In genomic region chr12:102095677-102096263, GRCh38 we compare ENCODE assay signal across 9 cellular contexts. TPM values are rescaled to one million over a fixed set of nuclear protein-coding genes. Genes with fewer than 3 reads are reported as not detected.
A peak's percentile ranks its signal among the peaks of the same experiment; 100 is the strongest.
DNase-seq lines count a peak whose midpoint lies in the region; ATAC-seq and TF ChIP-seq lines count a peak whose summit lies in the region.
"Had no signal": no experiment of that assay in that cellular context is flagged by ENCODE, and none has a peak within 500 bp of the region (broad histone marks: within the 10 kb centered on the region; RNA-seq: fewer than 3 reads in every experiment).

No MANE protein-coding gene starts in this region.

- H3K9ac ChIP-seq in neural progenitor cell: no peak overlapping the region

- H3K4me3 Mint-ChIP-seq in chondrocyte (ENCODE audit: unreplicated experiment): no peak overlapping the region
- H3K4me3 Mint-ChIP-seq in neural progenitor cell: no peak overlapping the region
- no peak overlapping the region for H3K4me3 Mint-ChIP-seq in activated CD4-positive, alpha-beta memory T cell treated with anti-CD3 and anti-CD28 coated beads, Interleukin-2, amount 10 ng/mL, durations not matched to agents 7 days and 5 days

- H3K4me2 ChIP-seq in neural progenitor cell: no peak overlapping the region

- no peak overlapping the region for H3K27ac ChIP-seq in neural progenitor cell
- H3K27ac ChIP-seq in thyroid gland: no peak overlapping the region
- H3K27ac ChIP-seq: SJCRH30 had no signal

- DNase-seq in DMS153 (lab: John Stamatoyannopoulos, UW) (peak; percentile 2), NCI-H446 treated with DMSO at 0.1 percent for 48 hours (lab: John Stamatoyannopoulos, UW) (peak; percentile 13), chondrocyte (ENCODE audit: low spot score) (no peak), neural progenitor cell (ENCODE audit: low spot score) (peak; percentile 5), HK-2 (ENCODE audit: unreplicated experiment) (no peak), thyroid gland (no peak)
- no peak for DNase-seq in activated CD4-positive, alpha-beta memory T cell treated with anti-CD3 and anti-CD28 coated beads, Interleukin-2, amount 10 ng/mL, durations not matched to agents 7 days and 5 days

- H3K9me3 Mint-ChIP-seq in chondrocyte (ENCODE audit: low read depth) (no peaks in the 10 kb centered on the region), neural progenitor cell (peaks cover 2% of the 10 kb centered on the region)
- no peaks in the 10 kb centered on the region for H3K9me3 Mint-ChIP-seq in activated CD4-positive, alpha-beta memory T cell treated with anti-CD3 and anti-CD28 coated beads, Interleukin-2, amount 10 ng/mL, durations not matched to agents 7 days and 5 days

- peaks cover 9% of the 10 kb centered on the region for H3K36me3 ChIP-seq in neural progenitor cell
- H3K36me3 ChIP-seq in thyroid gland: peaks cover 0 to 4% of the 10 kb centered on the region in 2 donors

- H3K4me1 ChIP-seq in neural progenitor cell (no peaks in the 10 kb centered on the region), thyroid gland (no peaks in the 10 kb centered on the region)

- H3K9me3 ChIP-seq in neural progenitor cell (ENCODE audit: low read depth) (no peaks in the 10 kb centered on the region), thyroid gland (no peaks in the 10 kb centered on the region)
- H3K9me3 ChIP-seq: SJCRH30 had no signal

- H3K36me3 Mint-ChIP-seq in chondrocyte (ENCODE audit: low read depth) (peaks cover 10% of the 10 kb centered on the region), neural progenitor cell (peaks cover 4% of the 10 kb centered on the region)
- H3K36me3 Mint-ChIP-seq in activated CD4-positive, alpha-beta memory T cell treated with anti-CD3 and anti-CD28 coated beads, Interleukin-2, amount 10 ng/mL, durations not matched to agents 7 days and 5 days (ENCODE audit: low read depth): peaks cover 20% of the 10 kb centered on the region

- TF ChIP-seq POLR2A in thyroid gland (IDR thresholded peaks at IDR 0.05): no peak

- no peak overlapping the region for H2AFZ ChIP-seq in neural progenitor cell (replicated peaks)

- no peak overlapping the region for H3K4me3 ChIP-seq in neural progenitor cell
- no peak overlapping the region for H3K4me3 ChIP-seq in thyroid gland (replicated peaks in 1 of 3)
- H3K4me3 ChIP-seq: SJCRH30 had no signal

- H3K27ac Mint-ChIP-seq in chondrocyte (ENCODE audit: unreplicated experiment) (no peak overlapping the region), neural progenitor cell (no peak overlapping the region)
- no peak overlapping the region for H3K27ac Mint-ChIP-seq in activated CD4-positive, alpha-beta memory T cell treated with anti-CD3 and anti-CD28 coated beads, Interleukin-2, amount 10 ng/mL, durations not matched to agents 7 days and 5 days

- H4K20me1 ChIP-seq in neural progenitor cell (ENCODE audit: low read depth): no peaks in the 10 kb centered on the region

- H3K4me1 Mint-ChIP-seq in chondrocyte (ENCODE audit: low read depth) (peaks cover 25% of the 10 kb centered on the region), neural progenitor cell (no peaks in the 10 kb centered on the region)
- peaks cover 4% of the 10 kb centered on the region for H3K4me1 Mint-ChIP-seq in activated CD4-positive, alpha-beta memory T cell treated with anti-CD3 and anti-CD28 coated beads, Interleukin-2, amount 10 ng/mL, durations not matched to agents 7 days and 5 days

- H3K27me3 ChIP-seq in neural progenitor cell: no peaks in the 10 kb centered on the region
- H3K27me3 ChIP-seq in thyroid gland: no peaks in the 10 kb centered on the region
- H3K27me3 ChIP-seq: SJCRH30 had no signal

- POLR2A ChIA-PET in activated CD4-positive, alpha-beta memory T cell treated with anti-CD3 and anti-CD28 coated beads, Interleukin-2, amount 10 ng/mL, durations not matched to agents 7 days and 5 days (lab: Charles Lee): no interaction called here

- ATAC-seq in GM21717 (IDR thresholded peaks at IDR 0.05; ENCODE audit: unreplicated experiment): peak; percentile 63

- CTCF ChIA-PET in activated CD4-positive, alpha-beta memory T cell treated with anti-CD3 and anti-CD28 coated beads, Interleukin-2, amount 10 ng/mL, durations not matched to agents 7 days and 5 days (lab: Charles Lee): interaction anchor here (1.0 to 1.3 kb wide), 2 partner anchors 14 to 448 kb away, joined by 3 read pairs; no protein-coding TSS in a partner anchor

- no peaks in the 10 kb centered on the region for H3K27me3 Mint-ChIP-seq in chondrocyte (ENCODE audit: low read depth)
- peaks cover 2% of the 10 kb centered on the region for H3K27me3 Mint-ChIP-seq in neural progenitor cell (ENCODE audit: insufficient read depth, low read depth)
- no peaks in the 10 kb centered on the region for H3K27me3 Mint-ChIP-seq in activated CD4-positive, alpha-beta memory T cell treated with anti-CD3 and anti-CD28 coated beads, Interleukin-2, amount 10 ng/mL, durations not matched to agents 7 days and 5 days

- TF ChIP-seq CTCF in chondrocyte (IDR thresholded peaks at IDR 0.05): peak; percentile 85
- TF ChIP-seq CTCF in neural progenitor cell (IDR thresholded peaks at IDR 0.05): peak; percentile 45
- TF ChIP-seq CTCF in thyroid gland (IDR thresholded peaks at IDR 0.05): peak in 3 of 6 experiments; percentile 41 to 48 (median 43)

- no peaks in the 10 kb centered on the region for H3K79me2 ChIP-seq in neural progenitor cell (ENCODE audit: low read depth)

- no peaks in the 10 kb centered on the region for H3F3A ChIP-seq in neural progenitor cell (ENCODE audit: low read depth)

- 90% methylated on average over 2 of the region's 2 CpGs for WGBS in thyroid gland, 2 donors

- intact Hi-C loops in thyroid gland (cut with DNase I): no loop called here

RNA-seq across cellular contexts. Expression of gene NUP37, which starts 24.1 kb away (rescaled TPM):
- total RNA-seq in chondrocyte: 17.7 to 25.9 TPM (median 19.7 TPM) in 3 replicates
- 72.8 and 141 TPM in 2 replicates for total RNA-seq in neural progenitor cell (ENCODE audit: low replicate concordance)
- total RNA-seq in thyroid gland: 10 to 100 TPM; 20.8 to 27.9 (median 24.6) TPM
- 10 to 100 TPM; 59.9 to 65.9 TPM for total RNA-seq in activated CD4-positive, alpha-beta memory T cell treated with anti-CD3 and anti-CD28 coated beads, Interleukin-2, amount 10 ng/mL, durations not matched to agents 7 days and 5 days

RNA-seq across cellular contexts. Expression of gene PARPBP, which starts 24.2 kb away (rescaled TPM):
- total RNA-seq in chondrocyte: 3.8 to 5.2 TPM (median 3.9 TPM) in 3 replicates
- total RNA-seq in neural progenitor cell (ENCODE audit: low replicate concordance): 53.1 and 79.8 TPM in 2 replicates
- 1 to 10 TPM in 3 of 4 donors, under 1 TPM in 1; 0.98 to 3.9 (median 2.5) TPM for total RNA-seq in thyroid gland
- total RNA-seq in activated CD4-positive, alpha-beta memory T cell treated with anti-CD3 and anti-CD28 coated beads, Interleukin-2, amount 10 ng/mL, durations not matched to agents 7 days and 5 days: 10 to 100 TPM; 18.8 to 25.3 TPM

RNA-seq across cellular contexts. Expression of gene WASHC3, which starts 34.0 kb away (rescaled TPM):
- total RNA-seq in chondrocyte (30.6 to 33.6 TPM (median 33.0 TPM) in 3 replicates), neural progenitor cell (ENCODE audit: low replicate concordance) (28.5 and 35.9 TPM in 2 replicates), thyroid gland (10 to 100 TPM; 82.8 to 96.2 (median 89.2) TPM)
- 10 to 100 TPM; 53.4 to 54.7 TPM for total RNA-seq in activated CD4-positive, alpha-beta memory T cell treated with anti-CD3 and anti-CD28 coated beads, Interleukin-2, amount 10 ng/mL, durations not matched to agents 7 days and 5 days

Comparison
In these comparisons a context has a peak if more than half of its experiments do, and no peak if none do; other contexts are left out.
1. DNase-seq: peak in DMS153 (single experiment), NCI-H446 treated with DMSO at 0.1 percent for 48 hours (single experiment) and neural progenitor cell (single experiment); none in chondrocyte (single experiment), HK-2 (single experiment), thyroid gland (0 of 2) and activated CD4-positive, alpha-beta memory T cell treated with anti-CD3 and anti-CD28 coated beads, Interleukin-2, amount 10 ng/mL, durations not matched to agents 7 days and 5 days (single experiment).